1 cellular context compared by ENCODE assay signal in the genomic region with DNA sequence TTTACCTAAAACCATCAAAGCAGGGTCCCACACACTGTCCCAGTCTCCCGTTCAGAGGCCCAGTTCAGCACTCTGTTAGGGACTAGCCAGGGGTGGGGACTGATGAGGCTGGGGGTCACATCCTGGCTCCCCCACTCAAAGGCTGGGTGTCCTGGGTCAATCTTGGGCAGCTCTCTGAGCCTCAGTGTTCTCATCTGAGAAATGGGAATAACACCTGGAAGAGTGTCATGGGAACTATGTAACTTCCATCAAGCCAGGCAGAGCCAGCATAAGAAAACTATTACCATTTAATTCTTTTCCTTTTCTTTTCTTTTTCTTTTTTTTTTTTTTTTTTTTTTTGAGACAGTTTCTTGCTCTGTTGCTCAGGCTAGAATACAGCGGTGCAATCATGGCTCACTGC.
TF ChIP-seq lines count a peak whose summit lies in the region.

No MANE protein-coding gene starts in this region.

TF ChIP-seq in H1, 55 proteins besides CTCF, POLR2A, EP300 and RAD21:
- TF ChIP-seq SIRT6 (IDR thresholded peaks at IDR 0.05; ENCODE audit: low read length) (no peak), CHD1 (IDR thresholded peaks at IDR 0.05; ENCODE audit: low read depth, low read length) (no peak), KDM1A (IDR thresholded peaks at IDR 0.05; ENCODE audit: borderline replicate concordance, low read length) (peak; percentile 60; the same call in 1 of the 2 replicates), RBBP5 (IDR thresholded peaks at IDR 0.05; ENCODE audit: borderline replicate concordance, low read depth, low read length) (no peak), YY1 (IDR thresholded peaks at IDR 0.05; ENCODE audit: low read depth, low read length) (no peak), SP1 (IDR thresholded peaks at IDR 0.05; ENCODE audit: low read depth, low read length) (no peak), POU5F1 (IDR thresholded peaks at IDR 0.05; ENCODE audit: low read depth, low read length) (no peak)
